18 cellular contexts compared by ENCODE assay signal in genomic region chr20:64123517-64123916, GRCh38. TPM values are rescaled to one million over a fixed set of nuclear protein-coding genes. Genes with fewer than 3 reads are reported as not detected.
"Had no signal": no experiment of that assay in that cellular context is flagged by ENCODE, and none has a peak within 500 bp of the region (broad histone marks: within the 10 kb centered on the region; RNA-seq: fewer than 3 reads in every experiment).

No MANE protein-coding gene starts in this region.

RNA-seq across cellular contexts. Expression of gene NPBWR2, which starts 16.2 kb away (rescaled TPM):
- total RNA-seq: activated naive CD4-positive, alpha-beta T cell treated with anti-CD3 and anti-CD28 coated beads for 36 hours; activated naive CD4-positive, alpha-beta T cell treated with anti-CD3 and anti-CD28 coated beads, Interleukin-2, amount 50 U/mL, for 72 hours; activated naive CD8-positive, alpha-beta T cell treated with anti-CD3 and anti-CD28 coated beads for 36 hours; activated naive CD8-positive, alpha-beta T cell treated with anti-CD3 and anti-CD28 coated beads, Interleukin-2, amount 10 ng/mL, durations not matched to agents 7 days and 5 days; activated T-cell treated with anti-CD3 and anti-CD28 coated beads, Interleukin-2, amount 50 U/mL, for 4 hours; activated T-cell treated with anti-CD3 and anti-CD28 coated beads, Interleukin-2, amount 50 U/mL, for 72 hours; activated T-helper 1 cell treated with anti-CD3 and anti-CD28 coated beads, Interleukin-12 subunit alpha, Interleukin-12 subunit beta, Interleukin-2, Interleukin-4 antibody, amounts not matched to agents 30 ng/mL and 10 ng/mL and 1 ng/mL, durations not matched to agents 14 hours and 24 hours and 36 hours; activated T-helper 17 cell treated with anti-CD3 and anti-CD28 coated beads, Interleukin-2, amount 50 U/mL, for 72 hours; activated T-helper 2 cell treated with anti-CD3 and anti-CD28 coated beads, Interferon-gamma antibody, Interleukin-2, Interleukin-4, amounts not matched to agents 10 μg/mL and 5 μg/mL and 100 μg/mL, durations not matched to agents 14 hours and 24 hours and 36 hours; aorta; ascending aorta; astrocyte; body of pancreas; breast epithelium; bronchial epithelial cell; cardiac muscle cell; cerebellum; chondrocyte had no signal

RNA-seq across cellular contexts. Expression of gene LKAAEAR1, which starts 39.3 kb away (rescaled TPM):
- total RNA-seq: activated naive CD4-positive, alpha-beta T cell treated with anti-CD3 and anti-CD28 coated beads, Interleukin-2, amount 50 U/mL, for 72 hours; aorta; ascending aorta; astrocyte; bronchial epithelial cell had no signal

RNA-seq across cellular contexts. Expression of gene MYT1, which starts 40.7 kb away (rescaled TPM):
- total RNA-seq: activated T-cell treated with anti-CD3 and anti-CD28 coated beads, Interleukin-2, amount 50 U/mL, for 4 hours; activated T-helper 1 cell treated with anti-CD3 and anti-CD28 coated beads, Interleukin-12 subunit alpha, Interleukin-12 subunit beta, Interleukin-2, Interleukin-4 antibody, amounts not matched to agents 30 ng/mL and 10 ng/mL and 1 ng/mL, durations not matched to agents 14 hours and 24 hours and 36 hours; activated T-helper 2 cell treated with anti-CD3 and anti-CD28 coated beads, Interferon-gamma antibody, Interleukin-2, Interleukin-4, amounts not matched to agents 10 μg/mL and 5 μg/mL and 100 μg/mL, durations not matched to agents 14 hours and 24 hours and 36 hours; aorta; ascending aorta; astrocyte; bronchial epithelial cell; chondrocyte had no signal
